In genomic region chr12:31073527-31074332, GRCh38 we compare ENCODE assay signal across 1 cellular context.
A peak's percentile ranks its signal among the peaks of the same experiment; 100 is the strongest.
TF ChIP-seq lines count a peak whose summit lies in the region.
"Not testable (repeated sequence)": the region's sequence is repeated elsewhere in the genome, so short reads cannot be mapped to it uniquely, and the experiment has no call there.

DDX11 (plus strand) TSS chr12:31073860; CDS start chr12:31078394, 4,534 bp downstream.

TF ChIP-seq in HepG2, 621 proteins besides CTCF, POLR2A, EP300 and RAD21 (continued from another document and continues in another):
- TF ChIP-seq, protein P1, sequence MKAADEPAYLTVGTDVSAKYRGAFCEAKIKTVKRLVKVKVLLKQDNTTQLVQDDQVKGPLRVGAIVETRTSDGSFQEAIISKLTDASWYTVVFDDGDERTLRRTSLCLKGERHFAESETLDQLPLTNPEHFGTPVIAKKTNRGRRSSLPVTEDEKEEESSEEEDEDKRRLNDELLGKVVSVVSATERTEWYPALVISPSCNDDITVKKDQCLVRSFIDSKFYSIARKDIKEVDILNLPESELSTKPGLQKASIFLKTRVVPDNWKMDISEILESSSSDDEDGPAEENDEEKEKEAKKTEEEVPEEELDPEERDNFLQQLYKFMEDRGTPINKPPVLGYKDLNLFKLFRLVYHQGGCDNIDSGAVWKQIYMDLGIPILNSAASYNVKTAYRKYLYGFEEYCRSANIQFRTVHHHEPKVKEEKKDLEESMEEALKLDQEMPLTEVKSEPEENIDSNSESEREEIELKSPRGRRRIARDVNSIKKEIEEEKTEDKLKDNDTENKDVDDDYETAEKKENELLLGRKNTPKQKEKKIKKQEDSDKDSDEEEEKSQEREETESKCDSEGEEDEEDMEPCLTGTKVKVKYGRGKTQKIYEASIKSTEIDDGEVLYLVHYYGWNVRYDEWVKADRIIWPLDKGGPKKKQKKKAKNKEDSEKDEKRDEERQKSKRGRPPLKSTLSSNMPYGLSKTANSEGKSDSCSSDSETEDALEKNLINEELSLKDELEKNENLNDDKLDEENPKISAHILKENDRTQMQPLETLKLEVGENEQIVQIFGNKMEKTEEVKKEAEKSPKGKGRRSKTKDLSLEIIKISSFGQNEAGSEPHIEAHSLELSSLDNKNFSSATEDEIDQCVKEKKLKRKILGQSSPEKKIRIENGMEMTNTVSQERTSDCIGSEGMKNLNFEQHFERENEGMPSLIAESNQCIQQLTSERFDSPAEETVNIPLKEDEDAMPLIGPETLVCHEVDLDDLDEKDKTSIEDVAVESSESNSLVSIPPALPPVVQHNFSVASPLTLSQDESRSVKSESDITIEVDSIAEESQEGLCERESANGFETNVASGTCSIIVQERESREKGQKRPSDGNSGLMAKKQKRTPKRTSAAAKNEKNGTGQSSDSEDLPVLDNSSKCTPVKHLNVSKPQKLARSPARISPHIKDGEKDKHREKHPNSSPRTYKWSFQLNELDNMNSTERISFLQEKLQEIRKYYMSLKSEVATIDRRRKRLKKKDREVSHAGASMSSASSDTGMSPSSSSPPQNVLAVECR (CRISPR knock-in tag; IDR thresholded peaks at IDR 0.05; ENCODE audit: borderline replicate concordance) = peak; percentile 90
- TF ChIP-seq ZNF280B (CRISPR knock-in tag; IDR thresholded peaks at IDR 0.05; ENCODE audit: borderline replicate concordance) (peak; percentile 20; the same call in 1 of the 2 replicates), ZNF768 (CRISPR knock-in tag; IDR thresholded peaks at IDR 0.05) (0 out of 2 replicates have a peak, but pooled peaks have one; percentile 10), KLF9 (CRISPR knock-in tag; IDR thresholded peaks at IDR 0.05; ENCODE audit: low read depth) (0 out of 2 replicates have a peak, but pooled peaks have one; percentile 38), TARDBP (CRISPR knock-in tag; IDR thresholded peaks at IDR 0.05) (0 out of 2 replicates have a peak, but pooled peaks have one; percentile 16), ZNF598 (CRISPR knock-in tag; IDR thresholded peaks at IDR 0.05; ENCODE audit: borderline replicate concordance) (peak; percentile 29; the same call in 1 of the 2 replicates), ZMAT3 (CRISPR knock-in tag; conservative IDR thresholded peaks at IDR 0.05) (peak; percentile 78; the same call in 1 of the 2 replicates), TP53 (CRISPR knock-in tag; conservative IDR thresholded peaks at IDR 0.05) (peak; percentile 39; the same call in 1 of the 2 replicates), SMAD1 (CRISPR knock-in tag; IDR thresholded peaks at IDR 0.05; ENCODE audit: borderline replicate concordance, low read depth) (peak; percentile 44; the same call in 1 of the 2 replicates), KMT2B (CRISPR knock-in tag; IDR thresholded peaks at IDR 0.05) (peak; percentile 70), ZFX (CRISPR knock-in tag; IDR thresholded peaks at IDR 0.05; ENCODE audit: low read depth) (peak; percentile 88), KAT8 (CRISPR knock-in tag; IDR thresholded peaks at IDR 0.05) (peak; percentile 91), HIVEP1 (CRISPR knock-in tag; IDR thresholded peaks at IDR 0.05) (peak; percentile 55; the same call in 1 of the 2 replicates), EED (CRISPR knock-in tag; IDR thresholded peaks at IDR 0.05) (peak; percentile 19; the same call in 1 of the 2 replicates), NR2C2 (CRISPR knock-in tag; IDR thresholded peaks at IDR 0.05; ENCODE audit: borderline replicate concordance) (peak; percentile 32; the same call in 1 of the 2 replicates), CSRNP1 (CRISPR knock-in tag; IDR thresholded peaks at IDR 0.05) (peak; percentile 32; the same call in 1 of the 2 replicates), TEAD3 (CRISPR knock-in tag; optimal IDR thresholded peaks at IDR 0.05; ENCODE audit: borderline replicate concordance) (peak; percentile 20), ZNF687 (CRISPR knock-in tag; IDR thresholded peaks at IDR 0.05) (peak; percentile 93), PHF20 (CRISPR knock-in tag; IDR thresholded peaks at IDR 0.05) (peak; percentile 80), FOXP1 (CRISPR knock-in tag; IDR thresholded peaks at IDR 0.05) (0 out of 2 replicates have a peak, but pooled peaks have one; percentile 25), SP4 (CRISPR knock-in tag; IDR thresholded peaks at IDR 0.05) (peak; percentile 87), TAF1 (CRISPR knock-in tag; IDR thresholded peaks at IDR 0.05) (peak; percentile 74), HDAC2 (CRISPR knock-in tag; IDR thresholded peaks at IDR 0.05) (0 out of 2 replicates have a peak, but pooled peaks have one; percentile 8), THAP9 (CRISPR knock-in tag; IDR thresholded peaks at IDR 0.05; ENCODE audit: borderline replicate concordance) (peak; percentile 54; the same call in 1 of the 2 replicates), RBFOX2 (IDR thresholded peaks at IDR 0.05; ENCODE audit: low read depth, low read length) (peak; percentile 81)
- TF ChIP-seq, protein P2, sequence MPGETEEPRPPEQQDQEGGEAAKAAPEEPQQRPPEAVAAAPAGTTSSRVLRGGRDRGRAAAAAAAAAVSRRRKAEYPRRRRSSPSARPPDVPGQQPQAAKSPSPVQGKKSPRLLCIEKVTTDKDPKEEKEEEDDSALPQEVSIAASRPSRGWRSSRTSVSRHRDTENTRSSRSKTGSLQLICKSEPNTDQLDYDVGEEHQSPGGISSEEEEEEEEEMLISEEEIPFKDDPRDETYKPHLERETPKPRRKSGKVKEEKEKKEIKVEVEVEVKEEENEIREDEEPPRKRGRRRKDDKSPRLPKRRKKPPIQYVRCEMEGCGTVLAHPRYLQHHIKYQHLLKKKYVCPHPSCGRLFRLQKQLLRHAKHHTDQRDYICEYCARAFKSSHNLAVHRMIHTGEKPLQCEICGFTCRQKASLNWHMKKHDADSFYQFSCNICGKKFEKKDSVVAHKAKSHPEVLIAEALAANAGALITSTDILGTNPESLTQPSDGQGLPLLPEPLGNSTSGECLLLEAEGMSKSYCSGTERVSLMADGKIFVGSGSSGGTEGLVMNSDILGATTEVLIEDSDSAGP (CRISPR knock-in tag; IDR thresholded peaks at IDR 0.05; ENCODE audit: borderline replicate concordance) = peak; percentile 74; the same call in 1 of the 2 replicates
- TF ChIP-seq, protein P3, sequence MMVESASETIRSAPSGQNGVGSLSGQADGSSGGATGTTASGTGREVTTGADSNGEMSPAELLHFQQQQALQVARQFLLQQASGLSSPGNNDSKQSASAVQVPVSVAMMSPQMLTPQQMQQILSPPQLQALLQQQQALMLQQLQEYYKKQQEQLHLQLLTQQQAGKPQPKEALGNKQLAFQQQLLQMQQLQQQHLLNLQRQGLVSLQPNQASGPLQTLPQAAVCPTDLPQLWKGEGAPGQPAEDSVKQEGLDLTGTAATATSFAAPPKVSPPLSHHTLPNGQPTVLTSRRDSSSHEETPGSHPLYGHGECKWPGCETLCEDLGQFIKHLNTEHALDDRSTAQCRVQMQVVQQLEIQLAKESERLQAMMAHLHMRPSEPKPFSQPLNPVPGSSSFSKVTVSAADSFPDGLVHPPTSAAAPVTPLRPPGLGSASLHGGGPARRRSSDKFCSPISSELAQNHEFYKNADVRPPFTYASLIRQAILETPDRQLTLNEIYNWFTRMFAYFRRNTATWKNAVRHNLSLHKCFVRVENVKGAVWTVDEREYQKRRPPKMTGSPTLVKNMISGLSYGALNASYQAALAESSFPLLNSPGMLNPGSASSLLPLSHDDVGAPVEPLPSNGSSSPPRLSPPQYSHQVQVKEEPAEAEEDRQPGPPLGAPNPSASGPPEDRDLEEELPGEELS (CRISPR knock-in tag; IDR thresholded peaks at IDR 0.05) = peak; percentile 11; the same call in 1 of the 2 replicates
- TF ChIP-seq, protein P4, sequence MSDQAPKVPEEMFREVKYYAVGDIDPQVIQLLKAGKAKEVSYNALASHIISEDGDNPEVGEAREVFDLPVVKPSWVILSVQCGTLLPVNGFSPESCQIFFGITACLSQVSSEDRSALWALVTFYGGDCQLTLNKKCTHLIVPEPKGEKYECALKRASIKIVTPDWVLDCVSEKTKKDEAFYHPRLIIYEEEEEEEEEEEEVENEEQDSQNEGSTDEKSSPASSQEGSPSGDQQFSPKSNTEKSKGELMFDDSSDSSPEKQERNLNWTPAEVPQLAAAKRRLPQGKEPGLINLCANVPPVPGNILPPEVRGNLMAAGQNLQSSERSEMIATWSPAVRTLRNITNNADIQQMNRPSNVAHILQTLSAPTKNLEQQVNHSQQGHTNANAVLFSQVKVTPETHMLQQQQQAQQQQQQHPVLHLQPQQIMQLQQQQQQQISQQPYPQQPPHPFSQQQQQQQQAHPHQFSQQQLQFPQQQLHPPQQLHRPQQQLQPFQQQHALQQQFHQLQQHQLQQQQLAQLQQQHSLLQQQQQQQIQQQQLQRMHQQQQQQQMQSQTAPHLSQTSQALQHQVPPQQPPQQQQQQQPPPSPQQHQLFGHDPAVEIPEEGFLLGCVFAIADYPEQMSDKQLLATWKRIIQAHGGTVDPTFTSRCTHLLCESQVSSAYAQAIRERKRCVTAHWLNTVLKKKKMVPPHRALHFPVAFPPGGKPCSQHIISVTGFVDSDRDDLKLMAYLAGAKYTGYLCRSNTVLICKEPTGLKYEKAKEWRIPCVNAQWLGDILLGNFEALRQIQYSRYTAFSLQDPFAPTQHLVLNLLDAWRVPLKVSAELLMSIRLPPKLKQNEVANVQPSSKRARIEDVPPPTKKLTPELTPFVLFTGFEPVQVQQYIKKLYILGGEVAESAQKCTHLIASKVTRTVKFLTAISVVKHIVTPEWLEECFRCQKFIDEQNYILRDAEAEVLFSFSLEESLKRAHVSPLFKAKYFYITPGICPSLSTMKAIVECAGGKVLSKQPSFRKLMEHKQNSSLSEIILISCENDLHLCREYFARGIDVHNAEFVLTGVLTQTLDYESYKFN (CRISPR knock-in tag; conservative IDR thresholded peaks at IDR 0.05) = 0 out of 2 replicates have a peak, but pooled peaks have one; percentile 9
- not testable (repeated sequence) for TF ChIP-seq FOXP1 (IDR thresholded peaks at IDR 0.05)
